In genomic region chr7:81684513-81685262, GRCh38 we compare ENCODE assay signal across 8 cellular contexts.
DNase-seq lines count a peak whose midpoint lies in the region; ATAC-seq lines count a peak whose summit lies in the region.

No MANE protein-coding gene starts in this region.

- no peaks in the 10 kb centered on the region for H3K27me3 ChIP-seq in ACC112 (ENCODE audit: insufficient read depth, low read length)
- no peaks in the 10 kb centered on the region for H3K27me3 ChIP-seq in CD4-positive, alpha-beta memory T cell (ENCODE audit: insufficient read depth, low read length)

- H3K27ac Mint-ChIP-seq in CD4-positive, alpha-beta memory T cell: no peak overlapping the region

- H3K36me3 Mint-ChIP-seq in CD4-positive, alpha-beta memory T cell: no peaks in the 10 kb centered on the region

- no peaks in the 10 kb centered on the region for H3K27me3 Mint-ChIP-seq in CD4-positive, alpha-beta memory T cell

- peak overlapping the region; percentile 92 for H3K27ac ChIP-seq in ACC112 (ENCODE audit: low read depth, low read length)
- no peak overlapping the region for H3K27ac ChIP-seq in CD4-positive, alpha-beta memory T cell (ENCODE audit: low read depth, low read length)

- POLR2A ChIA-PET in CD4-positive, alpha-beta memory T cell (lab: Charles Lee; ENCODE audit: partially characterized antibody): no interaction called here

- ATAC-seq in GM18868 (IDR thresholded peaks at IDR 0.05; ENCODE audit: unreplicated experiment): peak; percentile 98
- ATAC-seq in HG03175 (IDR thresholded peaks at IDR 0.05; ENCODE audit: unreplicated experiment): peak; percentile 54

- H3K4me1 ChIP-seq in ACC112 (ENCODE audit: control insufficient read depth, insufficient read depth, low read length, unreplicated experiment): peaks cover 36% of the 10 kb centered on the region
- no peaks in the 10 kb centered on the region for H3K4me1 ChIP-seq in CD4-positive, alpha-beta memory T cell (ENCODE audit: insufficient read depth, low read length)

- H3K9me3 Mint-ChIP-seq in CD4-positive, alpha-beta memory T cell: peaks cover 0 to 22% (median 5%) of the 10 kb centered on the region in 8 donors

- DNase-seq in NCI-H2227 treated with DMSO at 0.1 percent for 48 hours (lab: John Stamatoyannopoulos, UW): peak; percentile 40
- peak in 51 of 58 donors; percentile 0 to 90 (median 47) for DNase-seq in anterior cingulate cortex (lab: John Stamatoyannopoulos, UW)
- peak; percentile 44 to 73 for DNase-seq in hippocampal formation (lab: John Stamatoyannopoulos, UW)
- peak; percentile 98 for DNase-seq in smooth muscle cell of the brain vasculature (ENCODE audit: low read depth, low spot score)
- DNase-seq in CD4-positive, alpha-beta memory T cell: no peak

- no peak overlapping the region for H2AFZ ChIP-seq in ACC112 (ENCODE audit: low read length, unreplicated experiment)

- no peak overlapping the region for H3K4me3 Mint-ChIP-seq in CD4-positive, alpha-beta memory T cell

- no peaks in the 10 kb centered on the region for H3K36me3 ChIP-seq in ACC112 (ENCODE audit: insufficient read depth, low read length)
- H3K36me3 ChIP-seq in CD4-positive, alpha-beta memory T cell (ENCODE audit: insufficient read depth, low read length): no peaks in the 10 kb centered on the region

- CTCF ChIA-PET in CD4-positive, alpha-beta memory T cell (lab: Charles Lee; ENCODE audit: partially characterized antibody): no interaction called here

- no peaks in the 10 kb centered on the region for H3K79me2 ChIP-seq in ACC112 (ENCODE audit: control insufficient read depth, insufficient read depth, low read length, unreplicated experiment)

- peak overlapping the region; percentile 22; the same call in 1 of the 2 replicates for H3K4me3 ChIP-seq in ACC112 (ENCODE audit: low read depth, low read length)
- H3K4me3 ChIP-seq in CD4-positive, alpha-beta memory T cell (ENCODE audit: low read length in 2 of 2): no peak overlapping the region

- H3K9me3 ChIP-seq in CD4-positive, alpha-beta memory T cell (ENCODE audit: control insufficient read depth in 1 of 2, low read length in 2 of 2): no peaks in the 10 kb centered on the region

- H3K4me1 Mint-ChIP-seq in CD4-positive, alpha-beta memory T cell: no peaks in the 10 kb centered on the region

- intact Hi-C loops in CD4-positive, alpha-beta memory T cell (cut with micrococcal nuclease): no loop called here

Comparison
In these comparisons a context has a peak if more than half of its experiments do, and no peak if none do; other contexts are left out.
1. DNase-seq: peak in NCI-H2227 treated with DMSO at 0.1 percent for 48 hours (single experiment), anterior cingulate cortex (51 of 58), hippocampal formation (2 of 2) and smooth muscle cell of the brain vasculature (single experiment); none in CD4-positive, alpha-beta memory T cell (0 of 5).